Comparison of ENCODE assay signal across 26 cellular contexts in genomic region chr14:92144708-92145107, GRCh38. TPM values are rescaled to one million over a fixed set of nuclear protein-coding genes. Genes with fewer than 3 reads are reported as not detected.
DNase-seq lines count a peak whose midpoint lies in the region; ATAC-seq, FAIRE-seq and TF ChIP-seq lines count a peak whose summit lies in the region.
"Had no signal": no experiment of that assay in that cellular context is flagged by ENCODE, and none has a peak within 500 bp of the region (broad histone marks: within the 10 kb centered on the region; RNA-seq: fewer than 3 reads in every experiment).

No MANE protein-coding gene starts in this region.

- H2AFZ ChIP-seq in K562 (ENCODE audit: low read depth, low read length): no peak overlapping the region

- 73% methylated on average over 2 of the region's 2 CpGs for WGBS in K562 (ENCODE audit: insufficient coverage, low coverage, missing lambda C conversion rate)

- POLR2A ChIA-PET in K562 (lab: Yijun Ruan, JAX): interaction anchor here (1.2 to 1.5 kb wide), 2 partner anchors 11 to 23 kb away, joined by 3 to 4 read pairs; partner anchors contain the start of genes CPSF2 and NDUFB1

- ATAC-seq in K562: no peak
- no peak for ATAC-seq in HG03354 (IDR thresholded peaks at IDR 0.05; ENCODE audit: poor library complexity, severe bottlenecking, unreplicated experiment)
- no peak for ATAC-seq in GM21619 (IDR thresholded peaks at IDR 0.05; ENCODE audit: unreplicated experiment)
- ATAC-seq: foreskin keratinocyte, heart right ventricle, HepG2 had no signal

- in situ Hi-C loops in K562 (cut with MboI): no loop called here

- no peak for TF ChIP-seq CTCF in K562 (IDR thresholded peaks at IDR 0.05 in 2 of 3, conservative IDR thresholded peaks at IDR 0.05 in 1 of 3; ENCODE audit: insufficient read depth in 2 of 3, low read depth in 1 of 3, low read length in 3 of 3)

- H4K20me1 ChIP-seq in K562 (replicated peaks; ENCODE audit: control insufficient read depth, insufficient read depth, low read length): no peaks in the 10 kb centered on the region

- no peak overlapping the region for H3K4me3 ChIP-seq in K562
- H3K4me3 ChIP-seq: colonic mucosa, heart right ventricle, lung, right atrium auricular region, SJSA1 had no signal

- peaks cover 77% of the 10 kb centered on the region for H3K36me3 ChIP-seq in K562 (ENCODE audit: control insufficient read depth, insufficient read depth, low read length)

- FAIRE-seq in HTR-8/SVneo (lab: Jason Lieb, UNC) (peak; percentile 9), K562 (lab: Jason Lieb, UNC) (no peak)
- FAIRE-seq: HepG2 had no signal

- BruUV-seq in K562 (replicated peaks; lab: Mats Ljungman, UMichigan): no TSS peak

- no peaks in the 10 kb centered on the region for H3K27me3 ChIP-seq in K562 (ENCODE audit: control insufficient read depth in 2 of 2, insufficient read depth in 2 of 2, low read length in 2 of 2)
- H3K27me3 ChIP-seq: colonic mucosa, foreskin keratinocyte, heart right ventricle, right atrium auricular region, SJSA1 had no signal

- no peak for TF ChIP-seq EP300 in K562 (IDR thresholded peaks at IDR 0.05; ENCODE audit: low read length)

- no peak overlapping the region for H3K9ac ChIP-seq in K562 (ENCODE audit: insufficient read depth in 1 of 2, low read depth in 2 of 2, low read length in 2 of 2)

- no peak overlapping the region for H3K4me2 ChIP-seq in K562 (ENCODE audit: insufficient read depth, low read length)

- peaks cover 0 to 2% of the 10 kb centered on the region in 2 experiments; a peak in 2 of 5 replicates for H3K4me1 ChIP-seq in K562 (replicated peaks in 1 of 2; ENCODE audit: control insufficient read depth in 2 of 2, insufficient read depth in 2 of 2, low read length in 2 of 2)
- H3K4me1 ChIP-seq: colonic mucosa, foreskin keratinocyte, heart right ventricle, right atrium auricular region, SJSA1 had no signal

- H3K27ac ChIP-seq in K562 (ENCODE audit: extremely low read depth, low read depth, low read length): no peak overlapping the region
- H3K27ac ChIP-seq: colonic mucosa, epithelial cell of prostate, foreskin keratinocyte, heart right ventricle, right atrium auricular region, SJSA1 had no signal

- DNase-seq in EH (ENCODE audit: low read depth) (peak; percentile 52), HTR-8/SVneo (ENCODE audit: insufficient read length, low spot score) (no peak), K562 (ENCODE audit: extremely low read depth in 1 of 4, low spot score in 3 of 4) (no peak), kidney tubule cell (ENCODE audit: low spot score) (peak; percentile 34), NCI-H146 treated with DMSO at 0.1 percent for 48 hours (lab: John Stamatoyannopoulos, UW; ENCODE audit: unreplicated experiment) (no peak)
- DNase-seq: activated CD4-positive, alpha-beta T cell treated with anti-CD3 and anti-CD28 coated beads for 48 hours; activated CD8-positive, alpha-beta memory T cell treated with anti-CD3 and anti-CD28 coated beads for 24 hours; activated effector memory CD4-positive, alpha-beta T cell treated with anti-CD3 and anti-CD28 coated beads, Interleukin-2, amount 50 U/mL, for 16 hours; Calu3; colonic mucosa; DMS79 treated with DMSO at 0.1 percent for 48 hours; effector CD8-positive, alpha-beta T cell; heart right ventricle; kidney glomerular epithelial cell; NCI-H1092 treated with DMSO at 0.1 percent for 48 hours; NCI-H2029; NCI-H526; trophoblast cell had no signal

- no peaks in the 10 kb centered on the region for H3K9me1 ChIP-seq in K562 (ENCODE audit: control insufficient read depth, insufficient read depth, low read length)

- H3K79me2 ChIP-seq in K562 (ENCODE audit: control insufficient read depth, insufficient read depth, low read length): no peaks in the 10 kb centered on the region

- CTCF ChIA-PET in K562 (lab: Yijun Ruan, JAX; ENCODE audit: low intra/inter-chr PET ratio): no interaction called here

- intact Hi-C loops in K562 (cut with micrococcal nuclease): no loop called here

- TF ChIP-seq POLR2A in K562 (conservative IDR thresholded peaks at IDR 0.05): no peak

- H3K9me3 ChIP-seq in K562 (replicated peaks; ENCODE audit: control insufficient read depth, insufficient read depth, low read depth, low read length): no peaks in the 10 kb centered on the region
- H3K9me3 ChIP-seq: colonic mucosa, heart right ventricle, right atrium auricular region, SJSA1 had no signal

- no peak for TF ChIP-seq RAD21 in K562 (CRISPR knock-in tag; conservative IDR thresholded peaks at IDR 0.05 in 1 of 2, IDR thresholded peaks at IDR 0.05 in 1 of 2)

TF ChIP-seq in K562, 482 proteins besides CTCF, POLR2A, EP300 and RAD21 (continues in another document):
- TF ChIP-seq E2F4 (CRISPR knock-in tag; IDR thresholded peaks at IDR 0.05; ENCODE audit: low read depth) (no peak), ZNF589 (CRISPR knock-in tag; IDR thresholded peaks at IDR 0.05; ENCODE audit: low read depth) (no peak)

RNA-seq across cellular contexts. Expression of gene CPSF2, which starts 22.9 kb away (rescaled TPM):
- 11.5 and 30.0 TPM in 2 replicates for total RNA-seq in K562 (2011; cell fraction: chromatin; rRNA removed; ENCODE audit: low replicate concordance)
- total RNA-seq in K562 (2011; cell fraction: nucleolus; rRNA removed): 10.8 and 12.0 TPM in 2 replicates
- total RNA-seq in K562 (2011; cell fraction: nucleoplasm; rRNA removed): 15.5 and 23.5 TPM in 2 replicates
- total RNA-seq in K562 (2014; rRNA removed): 40.6 and 41.9 TPM in 2 replicates
- total RNA-seq in K562 (2014; rRNA removed; fragmentation: Illumina TruSeq; extraction: Trizol): 71.3 and 77.7 TPM in 2 replicates
- 65.3 and 68.8 TPM in 2 replicates for total RNA-seq in K562 (2015; rRNA removed; fragmentation: Illumina TruSeq; extraction: Trizol)
- 65.4 and 67.8 TPM in 2 replicates for total RNA-seq in K562 (2021)
- polyA plus RNA-seq in K562 (2011; rRNA removed): 32.1 and 48.0 TPM in 2 replicates
- 5.3 and 9.8 TPM in 2 replicates for polyA plus RNA-seq in K562 (2011; cell fraction: cytosol; rRNA removed)
- 6.2 and 8.8 TPM in 2 replicates for polyA plus RNA-seq in K562 (2011; cell fraction: nucleus; rRNA removed)
- polyA plus RNA-seq in K562 (2012): 23.7 and 72.5 TPM in 2 replicates
- 40.5 and 55.9 TPM in 2 replicates for polyA plus RNA-seq in K562 (2014; fragmentation: Illumina TruSeq; extraction: Trizol)
- polyA plus RNA-seq in K562 (2014; fragmentation: Nextera tagmentation; extraction: Ambion mirVana): 10 to 100 TPM; 20.8 to 25.9 TPM
- 39.1 and 49.0 TPM in 2 replicates for polyA plus RNA-seq in K562 (2014; rRNA removed)
- polyA minus RNA-seq in K562 (2011; rRNA and poly(A)+ RNA removed): 55.1 and 56.3 TPM in 2 replicates
- polyA minus RNA-seq in K562 (2011; cell fraction: cytosol; rRNA and poly(A)+ RNA removed): 20.3 and 29.9 TPM in 2 replicates
- 11.8 and 12.7 TPM in 2 replicates for polyA minus RNA-seq in K562 (2011; cell fraction: nucleus; rRNA and poly(A)+ RNA removed)

RNA-seq across cellular contexts. Expression of gene NDUFB1, which starts 23.2 kb away (rescaled TPM):
- 29.6 and 37.4 TPM in 2 replicates for total RNA-seq in K562 (2011; cell fraction: chromatin; rRNA removed; ENCODE audit: low replicate concordance)
- 48.0 and 54.4 TPM in 2 replicates for total RNA-seq in K562 (2011; cell fraction: nucleolus; rRNA removed)
- 60.5 and 64.4 TPM in 2 replicates for total RNA-seq in K562 (2011; cell fraction: nucleoplasm; rRNA removed)
- total RNA-seq in K562 (2014; rRNA removed): 164 and 330 TPM in 2 replicates
- total RNA-seq in K562 (2014; rRNA removed; fragmentation: Illumina TruSeq; extraction: Trizol): 323 and 358 TPM in 2 replicates
- total RNA-seq in K562 (2015; rRNA removed; fragmentation: Illumina TruSeq; extraction: Trizol): 248 and 251 TPM in 2 replicates
- 102 TPM in 2 replicates for total RNA-seq in K562 (2021)
- 202 and 325 TPM in 2 replicates for polyA plus RNA-seq in K562 (2011; rRNA removed)
- 58.1 and 187 TPM in 2 replicates for polyA plus RNA-seq in K562 (2011; cell fraction: cytosol; rRNA removed)
- polyA plus RNA-seq in K562 (2011; cell fraction: nucleus; rRNA removed): 78.6 and 113 TPM in 2 replicates
- 187 and 742 TPM in 2 replicates for polyA plus RNA-seq in K562 (2012)
- polyA plus RNA-seq in K562 (2014; fragmentation: Illumina TruSeq; extraction: Trizol): 294 and 348 TPM in 2 replicates
- 100 to 1,000 TPM; 410 to 431 TPM for polyA plus RNA-seq in K562 (2014; fragmentation: Nextera tagmentation; extraction: Ambion mirVana)
- polyA plus RNA-seq in K562 (2014; rRNA removed): 767 and 793 TPM in 2 replicates
- 69.0 and 73.5 TPM in 2 replicates for polyA minus RNA-seq in K562 (2011; rRNA and poly(A)+ RNA removed)
- 14.2 and 19.0 TPM in 2 replicates for polyA minus RNA-seq in K562 (2011; cell fraction: cytosol; rRNA and poly(A)+ RNA removed)
- polyA minus RNA-seq in K562 (2011; cell fraction: nucleus; rRNA and poly(A)+ RNA removed): 15.9 and 31.7 TPM in 2 replicates

RNA-seq across cellular contexts. Expression of gene ATXN3, which starts 38.3 kb away (rescaled TPM):
- total RNA-seq in K562 (2011; cell fraction: chromatin; rRNA removed; ENCODE audit: low replicate concordance): 31.7 and 52.7 TPM in 2 replicates
- 13.0 and 13.8 TPM in 2 replicates for total RNA-seq in K562 (2011; cell fraction: nucleolus; rRNA removed)
- total RNA-seq in K562 (2011; cell fraction: nucleoplasm; rRNA removed): 19.4 and 24.2 TPM in 2 replicates
- total RNA-seq in K562 (2014; rRNA removed) (14.6 and 16.5 TPM in 2 replicates), K562 (2014; rRNA removed; fragmentation: Illumina TruSeq; extraction: Trizol) (25.0 and 32.5 TPM in 2 replicates), K562 (2015; rRNA removed; fragmentation: Illumina TruSeq; extraction: Trizol) (11.8 and 12.8 TPM in 2 replicates), K562 (2021) (11.3 and 12.6 TPM in 2 replicates)
- polyA plus RNA-seq in K562 (2011; rRNA removed) (11.2 and 18.2 TPM in 2 replicates), K562 (2014; fragmentation: Illumina TruSeq; extraction: Trizol) (11.3 and 14.2 TPM in 2 replicates), K562 (2014; fragmentation: Nextera tagmentation; extraction: Ambion mirVana) (10 to 100 TPM; 14.0 to 18.0 TPM), K562 (2014; rRNA removed) (12.7 and 17.6 TPM in 2 replicates)
- polyA plus RNA-seq in K562 (2011; cell fraction: cytosol; rRNA removed): 1.7 and 4.5 TPM in 2 replicates
- 5.8 and 6.2 TPM in 2 replicates for polyA plus RNA-seq in K562 (2011; cell fraction: nucleus; rRNA removed)
- polyA plus RNA-seq in K562 (2012): 7.9 and 17.4 TPM in 2 replicates
- 41.7 and 41.9 TPM in 2 replicates for polyA minus RNA-seq in K562 (2011; rRNA and poly(A)+ RNA removed)
- polyA minus RNA-seq in K562 (2011; cell fraction: cytosol; rRNA and poly(A)+ RNA removed): 4.5 and 10.7 TPM in 2 replicates
- polyA minus RNA-seq in K562 (2011; cell fraction: nucleus; rRNA and poly(A)+ RNA removed): 6.2 and 11.1 TPM in 2 replicates

Comparison
In these comparisons a context has a peak if more than half of its experiments do, and no peak if none do; other contexts are left out.
1. DNase-seq: peak in EH (single experiment) and kidney tubule cell (single experiment); none in HTR-8/SVneo (single experiment), K562 (0 of 4) and NCI-H146 treated with DMSO at 0.1 percent for 48 hours (single experiment).